ENCODE assay signal across 1 cellular context in genomic region chr10:127524229-127524628, GRCh38.
TF ChIP-seq lines count a peak whose summit lies in the region.

No MANE protein-coding gene starts in this region.

TF ChIP-seq in HepG2, 621 proteins besides CTCF, POLR2A, EP300 and RAD21:
- no peak for TF ChIP-seq ZNF556 (CRISPR knock-in tag; IDR thresholded peaks at IDR 0.05; ENCODE audit: borderline replicate concordance)
- TF ChIP-seq REXO4 (CRISPR knock-in tag; IDR thresholded peaks at IDR 0.05; ENCODE audit: borderline replicate concordance) = no peak
- peak; percentile 77; the same call in 1 of the 2 replicates for TF ChIP-seq ZNF652 (CRISPR knock-in tag; IDR thresholded peaks at IDR 0.05; ENCODE audit: borderline replicate concordance, low read depth)
- TF ChIP-seq ZNF678 (CRISPR knock-in tag; IDR thresholded peaks at IDR 0.05) = no peak
